Comparison of ENCODE assay signal across 9 cellular contexts in the genomic region with DNA sequence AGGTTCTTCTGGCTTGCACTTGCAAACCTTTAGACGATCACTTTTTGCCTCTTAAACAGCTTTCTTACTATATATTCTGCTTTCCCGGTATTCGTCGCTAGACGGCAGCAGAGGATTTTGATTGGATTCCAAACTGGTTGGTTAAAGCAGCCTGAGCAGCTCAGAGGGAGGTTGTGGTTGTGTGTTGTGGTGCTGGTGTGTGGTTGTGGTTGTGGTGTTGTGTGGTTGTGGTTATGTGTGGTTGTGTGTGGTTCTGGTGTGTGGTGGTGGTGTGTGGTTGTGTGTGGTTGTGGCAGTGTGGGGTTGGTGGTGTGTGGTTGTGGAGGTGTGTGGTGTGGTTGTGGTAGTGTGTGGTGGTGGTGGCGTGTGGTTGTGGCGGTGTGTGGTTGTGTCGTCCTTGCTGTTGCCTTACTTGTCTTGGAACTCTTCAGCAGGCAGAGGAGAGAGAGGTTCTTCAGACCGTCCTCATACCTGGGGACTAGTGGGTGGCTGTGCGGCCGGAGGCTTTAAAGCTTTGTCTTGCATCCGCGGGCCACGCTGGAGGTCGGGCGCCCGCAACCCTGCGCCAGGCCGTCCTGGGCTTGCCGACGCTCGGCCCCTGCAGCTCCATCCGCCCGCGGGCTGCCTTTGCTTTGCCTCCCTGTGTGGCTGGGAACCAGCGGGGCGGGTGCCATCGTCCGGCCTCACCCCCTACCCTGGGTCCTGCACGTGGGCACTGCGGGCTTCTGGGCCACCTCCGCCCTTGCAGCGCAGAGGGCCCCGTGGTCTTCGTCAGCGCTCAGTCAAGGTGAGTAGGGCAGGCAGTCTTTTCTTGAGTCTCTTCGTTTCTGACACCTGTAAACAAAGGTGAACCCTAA.
A peak's percentile ranks its signal among the peaks of the same experiment; 100 is the strongest.
DNase-seq lines count a peak whose midpoint lies in the region; ATAC-seq and TF ChIP-seq lines count a peak whose summit lies in the region.
"Had no signal": no experiment of that assay in that cellular context is flagged by ENCODE, and none has a peak within 500 bp of the region (broad histone marks: within the 10 kb centered on the region; RNA-seq: fewer than 3 reads in every experiment).

No MANE protein-coding gene starts in this region.

- intact Hi-C loops in ascending aorta (cut with DNase I) = loop anchor here (2.0 kb wide), 1 partner anchor 256 kb away; no protein-coding TSS in a partner anchor

- POLR2A ChIA-PET in HEK293 (lab: Yijun Ruan, JAX) = interaction anchor here (0.7 kb wide), 1 partner anchor 80 kb away, joined by 3 read pairs; no protein-coding TSS in a partner anchor

- H3K9me2 ChIP-seq in hepatocyte (replicated peaks; ENCODE audit: insufficient read depth) = no peaks in the 10 kb centered on the region

- no peaks in the 10 kb centered on the region for H3K36me3 ChIP-seq in HEK293 (ENCODE audit: control insufficient read depth in 2 of 2, insufficient read depth in 1 of 2, low read length in 2 of 2)
- H3K36me3 ChIP-seq in ascending aorta = no peaks in the 10 kb centered on the region
- no peaks in the 10 kb centered on the region for H3K36me3 ChIP-seq in hepatocyte (replicated peaks; ENCODE audit: insufficient read depth, low read depth)

- no peaks in the 10 kb centered on the region for H3K27me3 ChIP-seq in ascending aorta
- H3K27me3 ChIP-seq in hepatocyte = no peaks in the 10 kb centered on the region

- in situ Hi-C loops in Caki2 (cut with HindIII; ENCODE audit: low pct_unique_long_range_greater_than_20kb, low sequenced_read_pairs) = no loop called here

- H3K27ac ChIP-seq in HEK293 (ENCODE audit: extremely low read depth, low read depth, low read length) (no peak overlapping the region), ascending aorta (no peak overlapping the region), hepatocyte (no peak overlapping the region)
- H3K27ac ChIP-seq: skin epidermis had no signal

- no peaks in the 10 kb centered on the region for H4K20me1 ChIP-seq in hepatocyte (ENCODE audit: insufficient read depth, poor library complexity, severe bottlenecking)

- H3K9me3 ChIP-seq in HEK293 (ENCODE audit: control insufficient read depth, insufficient read depth, low read depth, low read length) (no peaks in the 10 kb centered on the region), ascending aorta (no peaks in the 10 kb centered on the region), hepatocyte (ENCODE audit: low read depth) (no peaks in the 10 kb centered on the region)

- H3K4me1 ChIP-seq in HEK293 (ENCODE audit: control insufficient read depth, insufficient read depth, low read length) = no peaks in the 10 kb centered on the region
- H3K4me1 ChIP-seq in ascending aorta = no peaks in the 10 kb centered on the region
- H3K4me1 ChIP-seq in hepatocyte (ENCODE audit: insufficient read depth) = no peaks in the 10 kb centered on the region

- no peak overlapping the region for H3K4me2 ChIP-seq in hepatocyte

- DNase-seq in Caki2 (ENCODE audit: low read depth) (peak; percentile 40), NCI-H69 (lab: John Stamatoyannopoulos, UW) (peak; percentile 89), ascending aorta (ENCODE audit: low spot score in 2 of 2) (no peak), hepatocyte (ENCODE audit: low spot score) (peak; percentile 72), activated gamma-delta T cell treated with Interleukin-2 at 50 U/mL for 16 hours (no peak)
- DNase-seq in stimulated activated CD4-positive, alpha-beta T cell treated with anti-CD3 and anti-CD28 coated beads, Interleukin-4, amount 100 ng/mL, for 48 hours (ENCODE audit: low read depth in 2 of 2) = peak; percentile 1 to 22

- TF ChIP-seq CTCF in HEK293 (tag by site-specific recombination; IDR thresholded peaks at IDR 0.05) = peak; percentile 84
- peak; percentile 13 to 49 (median 26) for TF ChIP-seq CTCF in ascending aorta (IDR thresholded peaks at IDR 0.05)
- peak; percentile 84 for TF ChIP-seq CTCF in hepatocyte (IDR thresholded peaks at IDR 0.05; ENCODE audit: poor library complexity)

- CTCF ChIA-PET in HEK293 (lab: Yijun Ruan, JAX) = interaction anchor here (0.6 to 9.1 kb wide), 65 partner anchors 8 to 1483 kb away, joined by 3 to 150 read pairs (median 4); no protein-coding TSS in a partner anchor

- WGBS in hepatocyte (ENCODE audit: low lambda C conversion rate, missing lambda C conversion rate) = 84% methylated on average over 37 of the region's 37 CpGs

- H3K79me2 ChIP-seq in hepatocyte = no peaks in the 10 kb centered on the region

- H2AFZ ChIP-seq in hepatocyte = no peak overlapping the region

- ATAC-seq in GM19035 (IDR thresholded peaks at IDR 0.05; ENCODE audit: unreplicated experiment) = no peak

- no peak overlapping the region for H3K4me3 ChIP-seq in HEK293 (ENCODE audit: low read depth, low read length)
- no peak overlapping the region for H3K4me3 ChIP-seq in ascending aorta
- no peak overlapping the region for H3K4me3 ChIP-seq in hepatocyte
- H3K4me3 ChIP-seq: skin epidermis had no signal

TF ChIP-seq in HEK293, 187 proteins besides CTCF, POLR2A, EP300 and RAD21 (continues in another document):
- TF ChIP-seq ZNF239 (tag by site-specific recombination; IDR thresholded peaks at IDR 0.05) (peak; percentile 80), ZNF785 (tag by site-specific recombination; IDR thresholded peaks at IDR 0.05) (peak; percentile 75; the same call in 1 of the 2 replicates), HOXA7 (CRISPR knock-in tag; IDR thresholded peaks at IDR 0.05; ENCODE audit: borderline replicate concordance) (no peak), BCL11A (tag by site-specific recombination; IDR thresholded peaks at IDR 0.05; ENCODE audit: low read depth) (no peak), GLIS2 (tag by site-specific recombination; IDR thresholded peaks at IDR 0.05) (no peak), ZFP3 (tag by site-specific recombination; IDR thresholded peaks at IDR 0.05; ENCODE audit: low read depth) (peak; percentile 35; the same call in 1 of the 2 replicates), ZNF426 (tag by site-specific recombination; IDR thresholded peaks at IDR 0.05) (no peak), ZFHX2 (tag by site-specific recombination; conservative IDR thresholded peaks at IDR 0.05) (peak; percentile 23; the same call in 1 of the 2 replicates), SCRT1 (tag by site-specific recombination; IDR thresholded peaks at IDR 0.05; ENCODE audit: borderline replicate concordance) (peak; percentile 61; the same call in 1 of the 2 replicates), ZNF10 (tag by site-specific recombination; IDR thresholded peaks at IDR 0.05) (no peak), ZBTB6 (tag by site-specific recombination; IDR thresholded peaks at IDR 0.05) (no peak), HOXD13 (CRISPR knock-in tag; IDR thresholded peaks at IDR 0.05; ENCODE audit: borderline replicate concordance) (no peak), TSHZ1 (tag by site-specific recombination; IDR thresholded peaks at IDR 0.05; ENCODE audit: borderline replicate concordance) (no peak), ZNF2 (tag by site-specific recombination; IDR thresholded peaks at IDR 0.05) (peak; percentile 52; the same call in 1 of the 2 replicates), GLIS1 (tag by site-specific recombination; IDR thresholded peaks at IDR 0.05) (peak; percentile 18; the same call in 1 of the 2 replicates), ZNF324 (tag by site-specific recombination; IDR thresholded peaks at IDR 0.05) (no peak), ZSCAN23 (tag by site-specific recombination; IDR thresholded peaks at IDR 0.05) (no peak), ZNF777 (tag by site-specific recombination; IDR thresholded peaks at IDR 0.05; ENCODE audit: borderline replicate concordance) (no peak), ZNF529 (tag by site-specific recombination; IDR thresholded peaks at IDR 0.05; ENCODE audit: insufficient replicate concordance) (no peak), ZFP37 (tag by site-specific recombination; IDR thresholded peaks at IDR 0.05) (peak; percentile 64; the same call in 1 of the 2 replicates), ZNF354C (tag by site-specific recombination; IDR thresholded peaks at IDR 0.05; ENCODE audit: borderline replicate concordance, low read depth) (no peak), ZNF114 (tag by site-specific recombination; IDR thresholded peaks at IDR 0.05) (peak; percentile 67; the same call in 1 of the 2 replicates), ZNF37A (tag by site-specific recombination; IDR thresholded peaks at IDR 0.05) (no peak), BCL11B (tag by site-specific recombination; IDR thresholded peaks at IDR 0.05; ENCODE audit: low read depth) (no peak)

Comparison
In these comparisons a context has a peak if more than half of its experiments do, and no peak if none do; other contexts are left out.
1. DNase-seq: peak in Caki2 (single experiment), NCI-H69 (single experiment), hepatocyte (single experiment) and stimulated activated CD4-positive, alpha-beta T cell treated with anti-CD3 and anti-CD28 coated beads, Interleukin-4, amount 100 ng/mL, for 48 hours (2 of 2); none in ascending aorta (0 of 2) and activated gamma-delta T cell treated with Interleukin-2 at 50 U/mL for 16 hours (single experiment).
2. CTCF ChIP-seq: peak in every context shown above with its lines; median percentile 84 in HEK293; 84 in hepatocyte; 26 in ascending aorta.